ENCODE assay signal across 6 cellular contexts in genomic region chr11:829116-829945, GRCh38. TPM values are rescaled to one million over a fixed set of nuclear protein-coding genes. Genes with fewer than 3 reads are reported as not detected.
A peak's percentile ranks its signal among the peaks of the same experiment; 100 is the strongest.
DNase-seq lines count a peak whose midpoint lies in the region; ATAC-seq lines count a peak whose summit lies in the region.

No MANE protein-coding gene starts in this region.

- H4K91ac ChIP-seq in neuronal stem cell (ENCODE audit: low read depth, low read length, poor library complexity): no peak overlapping the region

- H2AFZ ChIP-seq in neuronal stem cell (ENCODE audit: low read length): peak overlapping the region; percentile 80

- peak overlapping the region; percentile 70 for H3K23ac ChIP-seq in neuronal stem cell (ENCODE audit: low read depth, low read length, poor library complexity)

- peaks cover 50 to 59% of the 10 kb centered on the region in 2 donors for H3K4me1 ChIP-seq in neuronal stem cell (ENCODE audit: control insufficient read depth in 2 of 2, insufficient read depth in 1 of 2, low read depth in 1 of 2, low read length in 2 of 2)

- WGBS in neuronal stem cell (ENCODE audit: extremely low coverage in 2 of 2, insufficient read length in 2 of 2, insufficient replicate concordance in 1 of 2), 2 donors: no CpG with 5 or more reads among the region's 46 CpGs

- no peak overlapping the region for H2BK120ac ChIP-seq in neuronal stem cell (ENCODE audit: low read depth, low read length)

- H3K36me3 ChIP-seq in H7 (replicated peaks; ENCODE audit: control insufficient read depth, insufficient read depth, low read length) (no peaks in the 10 kb centered on the region), neuronal stem cell (replicated peaks in 1 of 2; ENCODE audit: control insufficient read depth in 2 of 2, insufficient read depth in 2 of 2, low read length in 2 of 2) (peaks cover 0 to 11% of the 10 kb centered on the region in 2 donors)

- H4K8ac ChIP-seq in neuronal stem cell (ENCODE audit: low read depth, low read length): no peak overlapping the region

- DNase-seq in H7 (peak; percentile 83), caudate nucleus (lab: John Stamatoyannopoulos, UW) (no peak), neuronal stem cell (ENCODE audit: low spot score) (no peak), NCI-H2029 treated with DMSO at 0.1 percent for 48 hours (lab: John Stamatoyannopoulos, UW) (no peak), superior temporal gyrus (ENCODE audit: extremely low spot score) (no peak)

- peaks cover 0 to 3% of the 10 kb centered on the region in 2 donors for H3K9me3 ChIP-seq in neuronal stem cell (replicated peaks in 1 of 2; ENCODE audit: control insufficient read depth in 2 of 2, insufficient read depth in 1 of 2, low read depth in 1 of 2, low read length in 2 of 2)

- H2BK12ac ChIP-seq in neuronal stem cell (ENCODE audit: low read length): peak overlapping the region; percentile 8

- H3K79me1 ChIP-seq in neuronal stem cell (ENCODE audit: low read depth, low read length): peaks cover 7% of the 10 kb centered on the region

- no peak for ATAC-seq in GM18858 (IDR thresholded peaks at IDR 0.05; ENCODE audit: unreplicated experiment)

- peak overlapping the region; percentile 71 for H3K14ac ChIP-seq in neuronal stem cell (ENCODE audit: low read length)

- H2BK5ac ChIP-seq in neuronal stem cell (ENCODE audit: low read length): peak overlapping the region; percentile 95

- H3K27ac ChIP-seq in caudate nucleus (ENCODE audit: low read depth, low read length): peak overlapping the region; percentile 24
- H3K27ac ChIP-seq in neuronal stem cell (replicated peaks; ENCODE audit: low read length): no peak overlapping the region

- peak overlapping the region; percentile 91 for H3K9ac ChIP-seq in neuronal stem cell (ENCODE audit: low read depth, low read length, poor library complexity)

- peak overlapping the region; percentile 80 for H3K18ac ChIP-seq in neuronal stem cell (ENCODE audit: low read length)

- peak overlapping the region; percentile 82 for H2BK15ac ChIP-seq in neuronal stem cell (ENCODE audit: low read length)

- H3K4me2 ChIP-seq in neuronal stem cell (ENCODE audit: insufficient read depth, low read length, poor library complexity, severe bottlenecking): peak overlapping the region; percentile 86

- peak overlapping the region; percentile 85 for H2AK5ac ChIP-seq in neuronal stem cell (ENCODE audit: low read depth, low read length)

- H3K4me3 ChIP-seq in H7 (ENCODE audit: insufficient read depth, low read depth, low read length) (peak overlapping the region; percentile 49), neuronal stem cell (ENCODE audit: low read length in 2 of 2) (peak overlapping the region; percentile 45 to 73)

- H3K4ac ChIP-seq in neuronal stem cell (ENCODE audit: low read length): no peak overlapping the region

- H3K27me3 ChIP-seq in H7 (ENCODE audit: control insufficient read depth, insufficient read depth, low read length): peaks cover 53% of the 10 kb centered on the region
- H3K27me3 ChIP-seq in neuronal stem cell (ENCODE audit: control insufficient read depth in 3 of 3, insufficient read depth in 3 of 3, low read depth in 1 of 3, low read length in 3 of 3): peaks cover 9 to 56% (median 18%) of the 10 kb centered on the region in 3 experiments

RNA-seq across cellular contexts. Expression of gene CRACR2B, which starts 1.6 kb away (rescaled TPM):
- total RNA-seq in H7 (2014; rRNA removed; shearing (Covaris generic)): 20.2 and 35.8 TPM in 2 replicates
- 12.4 TPM for polyA plus RNA-seq in neuronal stem cell (2013, experiment 1 of 2)
- polyA plus RNA-seq in neuronal stem cell (2013, experiment 2 of 2): 11.8 TPM

RNA-seq across cellular contexts. Expression of gene CD151, which starts 3.4 kb away (rescaled TPM):
- 175 and 190 TPM in 2 replicates for total RNA-seq in H7 (2014; rRNA removed; shearing (Covaris generic))
- polyA plus RNA-seq in neuronal stem cell (2013, experiment 1 of 2): 74.1 TPM
- polyA plus RNA-seq in neuronal stem cell (2013, experiment 2 of 2): 74.3 TPM

RNA-seq across cellular contexts. Expression of gene PNPLA2, which starts 10.6 kb away (rescaled TPM):
- 15.7 and 28.7 TPM in 2 replicates for total RNA-seq in H7 (2014; rRNA removed; shearing (Covaris generic))
- polyA plus RNA-seq in neuronal stem cell (2013, experiment 1 of 2): 34.4 TPM
- polyA plus RNA-seq in neuronal stem cell (2013, experiment 2 of 2): 33.9 TPM

RNA-seq across cellular contexts. Expression of gene POLR2L, which starts 13.0 kb away (rescaled TPM):
- 96.1 and 135 TPM in 2 replicates for total RNA-seq in H7 (2014; rRNA removed; shearing (Covaris generic))
- 129 TPM for polyA plus RNA-seq in neuronal stem cell (2013, experiment 1 of 2)
- polyA plus RNA-seq in neuronal stem cell (2013, experiment 2 of 2): 129 TPM

RNA-seq across cellular contexts. Expression of gene TSPAN4, which starts 13.3 kb away (rescaled TPM):
- total RNA-seq in H7 (2014; rRNA removed; shearing (Covaris generic)): 101 and 117 TPM in 2 replicates
- 39.4 TPM for polyA plus RNA-seq in neuronal stem cell (2013, experiment 1 of 2)
- polyA plus RNA-seq in neuronal stem cell (2013, experiment 2 of 2): 35.6 TPM
